20 cellular contexts compared by ENCODE assay signal in genomic region chr4:100977746-100978397, GRCh38.
DNase-seq lines count a peak whose midpoint lies in the region; ATAC-seq and TF ChIP-seq lines count a peak whose summit lies in the region.
"Had no signal": no experiment of that assay in that cellular context is flagged by ENCODE, and none has a peak within 500 bp of the region (broad histone marks: within the 10 kb centered on the region; RNA-seq: fewer than 3 reads in every experiment).

No MANE protein-coding gene starts in this region.

- TF ChIP-seq POLR2A in gastrocnemius medialis (IDR thresholded peaks at IDR 0.05) = no peak

- CTCF ChIA-PET in CD8-positive, alpha-beta memory T cell (lab: Charles Lee) = no interaction called here

- no peak for TF ChIP-seq CTCF in fibroblast of pulmonary artery (IDR thresholded peaks at IDR 0.05; ENCODE audit: low read length, missing control alignments)
- no peak for TF ChIP-seq CTCF in gastrocnemius medialis (IDR thresholded peaks at IDR 0.05 in 4 of 5, conservative IDR thresholded peaks at IDR 0.05 in 1 of 5)

- H3K36me3 Mint-ChIP-seq in stimulated activated effector memory CD8-positive, alpha-beta T cell treated with anti-CD3 and anti-CD28 coated beads, Interleukin-12 subunit alpha, Interleukin-12 subunit beta, amount 100 ng/mL, for 72 hours = no peaks in the 10 kb centered on the region
- H3K36me3 Mint-ChIP-seq in CD8-positive, alpha-beta memory T cell = peaks cover 0 to 4% (median 0%) of the 10 kb centered on the region in 3 donors
- H3K36me3 Mint-ChIP-seq: natural killer cell treated with Interleukin-12 subunit alpha and Interleukin-12 subunit beta and Interleukin-15 and Interleukin-18, amount 100 ng/mL, for 72 hours had no signal

- intact Hi-C loops in gastrocnemius medialis (cut with DNase I; ENCODE audit: low total_unique reads) = no loop called here

- peak overlapping the region in 2 of 4 donors; percentile 6 to 36 for H3K27ac ChIP-seq in gastrocnemius medialis
- no peak overlapping the region for H3K27ac ChIP-seq in CD8-positive, alpha-beta memory T cell (ENCODE audit: low read depth, low read length)
- H3K27ac ChIP-seq: left lung, Peyer's patch, upper lobe of left lung had no signal

- H3K36me3 ChIP-seq in gastrocnemius medialis = no peaks in the 10 kb centered on the region
- no peaks in the 10 kb centered on the region for H3K36me3 ChIP-seq in CD8-positive, alpha-beta memory T cell (ENCODE audit: insufficient read depth, low read length)
- H3K36me3 ChIP-seq: esophagus muscularis mucosa, left lung, Peyer's patch, upper lobe of left lung had no signal

- H3K27me3 Mint-ChIP-seq in CD8-positive, alpha-beta memory T cell = no peaks in the 10 kb centered on the region
- H3K27me3 Mint-ChIP-seq: natural killer cell treated with Interleukin-12 subunit alpha and Interleukin-12 subunit beta and Interleukin-15 and Interleukin-18, amount 100 ng/mL, for 72 hours; T-helper 17 cell had no signal

- H3K4me3 Mint-ChIP-seq in stimulated activated effector memory CD8-positive, alpha-beta T cell treated with anti-CD3 and anti-CD28 coated beads, Interleukin-12 subunit alpha, Interleukin-12 subunit beta, amount 100 ng/mL, for 72 hours = no peak overlapping the region
- no peak overlapping the region for H3K4me3 Mint-ChIP-seq in CD8-positive, alpha-beta memory T cell
- H3K4me3 Mint-ChIP-seq: natural killer cell treated with Interleukin-12 subunit alpha and Interleukin-12 subunit beta and Interleukin-15 and Interleukin-18, amount 100 ng/mL, for 72 hours; T-helper 17 cell had no signal

- ATAC-seq in SK-N-SH treated with all-trans-retinoic acid at 6 μM for 48 hours (peak; percentile 85), gastrocnemius medialis (peak; percentile 55 to 83)
- no peak for ATAC-seq in stimulated activated effector memory CD8-positive, alpha-beta T cell treated with anti-CD3 and anti-CD28 coated beads, Interleukin-12 subunit alpha, Interleukin-12 subunit beta, amount 100 ng/mL, for 72 hours
- ATAC-seq: left lung; natural killer cell treated with Interleukin-12 subunit alpha and Interleukin-12 subunit beta and Interleukin-15 and Interleukin-18, amount 100 ng/mL, for 72 hours; T-helper 17 cell had no signal

- DNase-seq in NCI-H2029 treated with DMSO at 0.1 percent for 48 hours (lab: John Stamatoyannopoulos, UW) (peak; percentile 7), NCI-H2029 (lab: John Stamatoyannopoulos, UW) (no peak), fibroblast of pulmonary artery (ENCODE audit: low read depth) (peak; percentile 46), gastrocnemius medialis (no peak), Kasumi-1 (lab: John Stamatoyannopoulos, UW) (no peak)
- no peak for DNase-seq in stimulated activated effector memory CD8-positive, alpha-beta T cell treated with anti-CD3 and anti-CD28 coated beads, Interleukin-12 subunit alpha, Interleukin-12 subunit beta, amount 100 ng/mL, for 72 hours (ENCODE audit: low spot score in 2 of 2)
- DNase-seq in CD8-positive, alpha-beta memory T cell = no peak
- DNase-seq: activated CD4-positive, alpha-beta T cell treated with anti-CD3 and anti-CD28 coated beads for 1 hour; amniotic stem cell; dermis blood vessel endothelial cell; left lung; NCI-H1092; NCI-H510A treated with DMSO at 0.1 percent for 48 hours; Peyer's patch; stimulated activated naive CD4-positive, alpha-beta T cell; T-helper 17 cell; upper lobe of left lung had no signal

- H3K4me1 Mint-ChIP-seq in stimulated activated effector memory CD8-positive, alpha-beta T cell treated with anti-CD3 and anti-CD28 coated beads, Interleukin-12 subunit alpha, Interleukin-12 subunit beta, amount 100 ng/mL, for 72 hours = no peaks in the 10 kb centered on the region
- H3K4me1 Mint-ChIP-seq in CD8-positive, alpha-beta memory T cell = peaks cover 0 to 1% (median 0%) of the 10 kb centered on the region in 3 donors
- H3K4me1 Mint-ChIP-seq: T-helper 17 cell had no signal

- no peak overlapping the region for H3K27ac Mint-ChIP-seq in stimulated activated effector memory CD8-positive, alpha-beta T cell treated with anti-CD3 and anti-CD28 coated beads, Interleukin-12 subunit alpha, Interleukin-12 subunit beta, amount 100 ng/mL, for 72 hours
- no peak overlapping the region for H3K27ac Mint-ChIP-seq in CD8-positive, alpha-beta memory T cell
- H3K27ac Mint-ChIP-seq: natural killer cell treated with Interleukin-12 subunit alpha and Interleukin-12 subunit beta and Interleukin-15 and Interleukin-18, amount 100 ng/mL, for 72 hours; T-helper 17 cell had no signal

- peaks cover 6 to 17% of the 10 kb centered on the region in 2 donors for H3K4me1 ChIP-seq in gastrocnemius medialis
- no peaks in the 10 kb centered on the region for H3K4me1 ChIP-seq in CD8-positive, alpha-beta memory T cell (ENCODE audit: insufficient read depth, low read length)
- H3K4me1 ChIP-seq: Peyer's patch, upper lobe of left lung had no signal

- H3K4me3 ChIP-seq in fibroblast of pulmonary artery (replicated peaks; ENCODE audit: low read depth, low read length) (no peak overlapping the region), gastrocnemius medialis (no peak overlapping the region)
- H3K4me3 ChIP-seq in CD8-positive, alpha-beta memory T cell (ENCODE audit: low read length) = no peak overlapping the region
- H3K4me3 ChIP-seq: esophagus muscularis mucosa, left lung, Peyer's patch, upper lobe of left lung had no signal

- no peaks in the 10 kb centered on the region for H3K27me3 ChIP-seq in gastrocnemius medialis
- H3K27me3 ChIP-seq in CD8-positive, alpha-beta memory T cell (ENCODE audit: insufficient read depth, low read length, poor library complexity, severe bottlenecking) = no peaks in the 10 kb centered on the region
- H3K27me3 ChIP-seq: esophagus muscularis mucosa, left lung, Peyer's patch, upper lobe of left lung had no signal

- no peaks in the 10 kb centered on the region for H3K9me3 Mint-ChIP-seq in stimulated activated effector memory CD8-positive, alpha-beta T cell treated with anti-CD3 and anti-CD28 coated beads, Interleukin-12 subunit alpha, Interleukin-12 subunit beta, amount 100 ng/mL, for 72 hours
- no peaks in the 10 kb centered on the region for H3K9me3 Mint-ChIP-seq in CD8-positive, alpha-beta memory T cell
- H3K9me3 Mint-ChIP-seq: natural killer cell treated with Interleukin-12 subunit alpha and Interleukin-12 subunit beta and Interleukin-15 and Interleukin-18, amount 100 ng/mL, for 72 hours had no signal

- in situ Hi-C loops in gastrocnemius medialis (cut with MboI; ENCODE audit: low sequenced_read_pairs in 4 of 4) = no loop called here

- H3K9me3 ChIP-seq in gastrocnemius medialis = no peaks in the 10 kb centered on the region
- H3K9me3 ChIP-seq in CD8-positive, alpha-beta memory T cell (ENCODE audit: low read length) = no peaks in the 10 kb centered on the region
- H3K9me3 ChIP-seq: esophagus muscularis mucosa, left lung, Peyer's patch, upper lobe of left lung had no signal

- POLR2A ChIA-PET in CD8-positive, alpha-beta memory T cell (lab: Charles Lee) = no interaction called here

TF ChIP-seq in SK-N-SH treated with all-trans-retinoic acid at 6 μM for 48 hours, 23 proteins besides CTCF, POLR2A, EP300 and RAD21 (continues in another document):
- TF ChIP-seq SNAI2 (CRISPR knock-in tag; IDR thresholded peaks at IDR 0.05) = no peak
- TF ChIP-seq OSR1 (CRISPR knock-in tag; IDR thresholded peaks at IDR 0.05) = no peak
- TF ChIP-seq ESRRG (CRISPR knock-in tag; IDR thresholded peaks at IDR 0.05) = no peak
- TF ChIP-seq PATZ1 (CRISPR knock-in tag; IDR thresholded peaks at IDR 0.05; ENCODE audit: borderline replicate concordance) = no peak
- peak; percentile 50; the same call in 1 of the 2 replicates for TF ChIP-seq ZC3H10 (CRISPR knock-in tag; IDR thresholded peaks at IDR 0.05)
- no peak for TF ChIP-seq ZNF70 (CRISPR knock-in tag; IDR thresholded peaks at IDR 0.05)
- TF ChIP-seq GLIS3 (CRISPR knock-in tag; IDR thresholded peaks at IDR 0.05) = no peak
- TF ChIP-seq ISL1 (CRISPR knock-in tag; IDR thresholded peaks at IDR 0.05) = peak; percentile 83
- TF ChIP-seq CSDC2 (CRISPR knock-in tag; IDR thresholded peaks at IDR 0.05) = no peak
- TF ChIP-seq ARNTL (CRISPR knock-in tag; IDR thresholded peaks at IDR 0.05; ENCODE audit: borderline replicate concordance, low read depth) = no peak
- no peak for TF ChIP-seq TOX (CRISPR knock-in tag; IDR thresholded peaks at IDR 0.05; ENCODE audit: borderline replicate concordance)
- TF ChIP-seq, protein P1, sequence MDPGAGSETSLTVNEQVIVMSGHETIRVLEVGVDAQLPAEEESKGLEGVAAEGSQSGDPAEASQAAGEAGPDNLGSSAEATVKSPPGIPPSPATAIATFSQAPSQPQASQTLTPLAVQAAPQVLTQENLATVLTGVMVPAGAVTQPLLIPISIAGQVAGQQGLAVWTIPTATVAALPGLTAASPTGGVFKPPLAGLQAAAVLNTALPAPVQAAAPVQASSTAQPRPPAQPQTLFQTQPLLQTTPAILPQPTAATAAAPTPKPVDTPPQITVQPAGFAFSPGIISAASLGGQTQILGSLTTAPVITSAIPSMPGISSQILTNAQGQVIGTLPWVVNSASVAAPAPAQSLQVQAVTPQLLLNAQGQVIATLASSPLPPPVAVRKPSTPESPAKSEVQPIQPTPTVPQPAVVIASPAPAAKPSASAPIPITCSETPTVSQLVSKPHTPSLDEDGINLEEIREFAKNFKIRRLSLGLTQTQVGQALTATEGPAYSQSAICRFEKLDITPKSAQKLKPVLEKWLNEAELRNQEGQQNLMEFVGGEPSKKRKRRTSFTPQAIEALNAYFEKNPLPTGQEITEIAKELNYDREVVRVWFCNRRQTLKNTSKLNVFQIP (CRISPR knock-in tag; IDR thresholded peaks at IDR 0.05; ENCODE audit: borderline replicate concordance, low read depth) = no peak
- TF ChIP-seq ZNF565 (CRISPR knock-in tag; conservative IDR thresholded peaks at IDR 0.05; ENCODE audit: low read depth) = no peak

Comparison
In these comparisons a context has a peak if more than half of its experiments do, and no peak if none do; other contexts are left out.
1. DNase-seq: peak in NCI-H2029 treated with DMSO at 0.1 percent for 48 hours (single experiment) and fibroblast of pulmonary artery (single experiment); none in NCI-H2029 (single experiment), gastrocnemius medialis (0 of 2), stimulated activated effector memory CD8-positive, alpha-beta T cell treated with anti-CD3 and anti-CD28 coated beads, Interleukin-12 subunit alpha, Interleukin-12 subunit beta, amount 100 ng/mL, for 72 hours (0 of 2), Kasumi-1 (0 of 2) and CD8-positive, alpha-beta memory T cell (0 of 5).